In the genomic region with DNA sequence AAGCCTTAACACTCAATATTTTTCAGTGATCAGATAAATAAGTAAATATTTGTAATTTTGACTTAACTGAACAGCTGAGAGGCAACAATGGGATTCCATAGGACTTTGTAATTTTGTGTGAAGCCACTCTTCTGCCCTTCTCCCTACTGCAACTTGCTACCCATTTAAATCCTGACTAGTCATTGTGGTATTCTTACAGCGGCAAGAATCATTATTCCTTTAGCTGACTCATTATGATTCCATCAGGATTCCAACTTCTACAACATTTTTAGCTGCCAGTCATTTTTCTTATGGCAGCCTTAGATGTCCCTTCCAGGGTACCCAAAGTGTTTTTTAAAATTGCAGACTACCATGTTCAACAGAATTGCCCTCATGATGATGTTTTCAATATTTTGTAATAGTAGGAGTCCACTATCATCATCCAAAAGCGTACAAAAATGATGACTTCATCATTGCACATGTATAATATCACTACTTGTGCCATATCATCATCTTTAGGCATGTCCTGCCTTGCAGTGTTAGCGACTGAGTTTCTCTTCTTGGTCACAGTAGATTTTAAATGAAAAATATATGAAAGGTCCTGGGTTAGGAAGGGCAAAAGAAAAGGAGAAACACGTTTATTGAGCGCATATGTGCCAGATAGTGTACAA, we compare ENCODE assay signal across 1 cellular context.
A peak's percentile ranks its signal among the peaks of the same experiment; 100 is the strongest.
TF ChIP-seq lines count a peak whose summit lies in the region.

No MANE protein-coding gene starts in this region.

TF ChIP-seq in A549, 52 proteins besides CTCF, POLR2A, EP300 and RAD21 (continued from another document):
- TF ChIP-seq, protein P1, sequence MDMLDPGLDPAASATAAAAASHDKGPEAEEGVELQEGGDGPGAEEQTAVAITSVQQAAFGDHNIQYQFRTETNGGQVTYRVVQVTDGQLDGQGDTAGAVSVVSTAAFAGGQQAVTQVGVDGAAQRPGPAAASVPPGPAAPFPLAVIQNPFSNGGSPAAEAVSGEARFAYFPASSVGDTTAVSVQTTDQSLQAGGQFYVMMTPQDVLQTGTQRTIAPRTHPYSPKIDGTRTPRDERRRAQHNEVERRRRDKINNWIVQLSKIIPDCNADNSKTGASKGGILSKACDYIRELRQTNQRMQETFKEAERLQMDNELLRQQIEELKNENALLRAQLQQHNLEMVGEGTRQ (IDR thresholded peaks at IDR 0.05), result no peak
- TF ChIP-seq BCL3 (IDR thresholded peaks at IDR 0.05) (no peak), NPAS2 (CRISPR knock-in tag; IDR thresholded peaks at IDR 0.05; ENCODE audit: borderline replicate concordance) (no peak), NFE2L2 (conservative IDR thresholded peaks at IDR 0.05; ENCODE audit: low read length) (peak; percentile 44), JUNB (IDR thresholded peaks at IDR 0.05) (peak; percentile 20; the same call in 1 of the 2 replicates), CEBPB (IDR thresholded peaks at IDR 0.05) (no peak), ZC3H11A (IDR thresholded peaks at IDR 0.05) (no peak), MAFK (IDR thresholded peaks at IDR 0.05; ENCODE audit: partially characterized antibody) (peak; percentile 76), FOSL2 (IDR thresholded peaks at IDR 0.05) (0 out of 2 replicates have a peak, but pooled peaks have one; percentile 36), FOSL2 (CRISPR knock-in tag; IDR thresholded peaks at IDR 0.05) (peak; percentile 66; the same call in 1 of the 2 replicates)
- TF ChIP-seq, protein P2, sequence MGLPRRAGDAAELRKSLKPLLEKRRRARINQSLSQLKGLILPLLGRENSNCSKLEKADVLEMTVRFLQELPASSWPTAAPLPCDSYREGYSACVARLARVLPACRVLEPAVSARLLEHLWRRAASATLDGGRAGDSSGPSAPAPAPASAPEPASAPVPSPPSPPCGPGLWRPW (IDR thresholded peaks at IDR 0.05), result no peak
